8 cellular contexts compared by ENCODE assay signal in genomic region chr3:37859908-37860199, GRCh38. TPM values are rescaled to one million over a fixed set of nuclear protein-coding genes. Genes with fewer than 3 reads are reported as not detected.
DNase-seq lines count a peak whose midpoint lies in the region; ATAC-seq and TF ChIP-seq lines count a peak whose summit lies in the region.

No MANE protein-coding gene starts in this region.

- TF ChIP-seq CTCF in Panc1 (IDR thresholded peaks at IDR 0.05) (no peak), esophagus squamous epithelium (IDR thresholded peaks at IDR 0.05) (no peak), psoas muscle (IDR thresholded peaks at IDR 0.05) (no peak)

- H3K9me3 Mint-ChIP-seq in CD8-positive, alpha-beta memory T cell: no peaks in the 10 kb centered on the region

- in situ Hi-C loops in Panc1 (cut with HindIII; ENCODE audit: low pct_unique_long_range_greater_than_20kb, low sequenced_read_pairs): no loop called here

- H3K27ac Mint-ChIP-seq in CD8-positive, alpha-beta memory T cell: no peak overlapping the region

- WGBS in esophagus squamous epithelium, 2 donors: 36 to 80% methylated on average over 3 to 5 of the region's 6 CpGs
- 86 to 92% (median 88%) methylated on average over 6 of the region's 6 CpGs for WGBS in psoas muscle, 3 donors

- no peak for DNase-seq in CD8-positive, alpha-beta memory T cell
- no peak for DNase-seq in Panc1 (ENCODE audit: low read depth, low spot score)
- DNase-seq in esophagus squamous epithelium (lab: John Stamatoyannopoulos, UW): no peak
- DNase-seq in psoas muscle: no peak
- DNase-seq in NOMO-1 (lab: John Stamatoyannopoulos, UW; ENCODE audit: unreplicated experiment in 2 of 2): no peak
- DNase-seq in HuH-7 (ENCODE audit: low spot score): no peak
- no peak for DNase-seq in NCI-H1694 treated with DMSO at 0.1 percent for 48 hours (lab: John Stamatoyannopoulos, UW)

- peaks cover 11% of the 10 kb centered on the region for H3K4me1 ChIP-seq in CD8-positive, alpha-beta memory T cell (ENCODE audit: insufficient read depth, low read length)
- H3K4me1 ChIP-seq in Panc1 (ENCODE audit: control insufficient read depth, insufficient read depth, low read length): peaks cover 20% of the 10 kb centered on the region
- peaks cover 24 to 88% (median 40%) of the 10 kb centered on the region in 3 donors for H3K4me1 ChIP-seq in esophagus squamous epithelium
- H3K4me1 ChIP-seq in psoas muscle: peaks cover 10% of the 10 kb centered on the region

- H3K4me3 Mint-ChIP-seq in CD8-positive, alpha-beta memory T cell: peak overlapping the region in 5 of 7 donors; percentile 73 to 82 (median 78)

- no peaks in the 10 kb centered on the region for H3K9me3 ChIP-seq in CD8-positive, alpha-beta memory T cell (ENCODE audit: low read length)
- no peaks in the 10 kb centered on the region for H3K9me3 ChIP-seq in Panc1 (ENCODE audit: control insufficient read depth, insufficient read depth, low read depth, low read length)
- H3K9me3 ChIP-seq in esophagus squamous epithelium: no peaks in the 10 kb centered on the region
- H3K9me3 ChIP-seq in psoas muscle: no peaks in the 10 kb centered on the region

- no peak overlapping the region for H3K27ac ChIP-seq in CD8-positive, alpha-beta memory T cell (ENCODE audit: low read depth, low read length)
- H3K27ac ChIP-seq in Panc1 (ENCODE audit: low read length): peak overlapping the region; percentile 63; the same call in 1 of the 2 replicates
- peak overlapping the region; percentile 85 to 93 (median 91) for H3K27ac ChIP-seq in esophagus squamous epithelium
- H3K27ac ChIP-seq in psoas muscle: peak overlapping the region; percentile 72

- no TSS peak for BruUV-seq in Panc1 (replicated peaks; lab: Mats Ljungman, UMichigan)

- POLR2A ChIA-PET in CD8-positive, alpha-beta memory T cell (lab: Charles Lee): no interaction called here
- POLR2A ChIA-PET in Panc1 (lab: Charles Lee): no interaction called here

- no peak for ATAC-seq in Panc1
- no peak for ATAC-seq in psoas muscle
- no peak for ATAC-seq in GM18870 (IDR thresholded peaks at IDR 0.05; ENCODE audit: unreplicated experiment)

- H3K36me3 Mint-ChIP-seq in CD8-positive, alpha-beta memory T cell: no peaks in the 10 kb centered on the region

- CTCF ChIA-PET in CD8-positive, alpha-beta memory T cell (lab: Charles Lee): no interaction called here
- CTCF ChIA-PET in Panc1 (lab: Charles Lee): interaction anchor here (0.6 kb wide), 1 partner anchor 153 kb away, joined by 8 read pairs; no protein-coding TSS in a partner anchor

- H3K4me3 ChIP-seq in CD8-positive, alpha-beta memory T cell (ENCODE audit: low read length): peak overlapping the region; percentile 42
- H3K4me3 ChIP-seq in Panc1 (ENCODE audit: low read depth in 2 of 2, low read length in 2 of 2): no peak overlapping the region
- peak overlapping the region in 1 of 4 donors; percentile 89 for H3K4me3 ChIP-seq in esophagus squamous epithelium
- H3K4me3 ChIP-seq in psoas muscle: no peak overlapping the region

- TF ChIP-seq POLR2A in esophagus squamous epithelium (IDR thresholded peaks at IDR 0.05): no peak

- H3K36me3 ChIP-seq in CD8-positive, alpha-beta memory T cell (ENCODE audit: insufficient read depth, low read length): no peaks in the 10 kb centered on the region
- H3K36me3 ChIP-seq in Panc1 (ENCODE audit: control insufficient read depth, insufficient read depth, low read length): no peaks in the 10 kb centered on the region
- H3K36me3 ChIP-seq in esophagus squamous epithelium: no peaks in the 10 kb centered on the region
- no peaks in the 10 kb centered on the region for H3K36me3 ChIP-seq in psoas muscle (ENCODE audit: insufficient read depth in 1 of 2, low read depth in 1 of 2)

- H3K27me3 Mint-ChIP-seq in CD8-positive, alpha-beta memory T cell: peaks cover 19 to 24% of the 10 kb centered on the region in 2 donors

- H3K4me1 Mint-ChIP-seq in CD8-positive, alpha-beta memory T cell: peaks cover 10 to 25% (median 17%) of the 10 kb centered on the region in 3 donors

- H3K27me3 ChIP-seq in CD8-positive, alpha-beta memory T cell (ENCODE audit: insufficient read depth, low read length, poor library complexity, severe bottlenecking): peaks cover 6% of the 10 kb centered on the region
- H3K27me3 ChIP-seq in Panc1 (ENCODE audit: control insufficient read depth, insufficient read depth, low read length) (no peaks in the 10 kb centered on the region), esophagus squamous epithelium (no peaks in the 10 kb centered on the region), psoas muscle (ENCODE audit: insufficient read depth in 3 of 3, low read length in 2 of 3) (peaks cover 0 to 7% (median 1%) of the 10 kb centered on the region in 3 donors)

- intact Hi-C loops in Panc1 (cut with micrococcal nuclease; ENCODE audit: unreplicated experiment) (no loop called here), esophagus squamous epithelium (cut with DNase I) (no loop called here), psoas muscle (cut with DNase I) (loop anchor here in 1 of 2 donors (10.0 kb wide), 1 partner anchor 145 kb away; no protein-coding TSS in a partner anchor)

RNA-seq across cellular contexts. Expression of gene CTDSPL, which starts 1.8 kb away (rescaled TPM):
- under 1 TPM; 0.74 to 0.84 TPM for total RNA-seq in CD8-positive, alpha-beta memory T cell
- not detected for polyA plus RNA-seq in CD8-positive, alpha-beta memory T cell
- total RNA-seq in Panc1 (2021; ENCODE audit: unreplicated experiment): 16.6 TPM
- polyA plus RNA-seq in Panc1 (2012; ENCODE audit: insufficient read length): 14.4 TPM
- 10 to 100 TPM; 20.7 to 55.1 (median 30.8) TPM for total RNA-seq in esophagus squamous epithelium
- total RNA-seq in psoas muscle: 10 to 100 TPM in 2 of 4 donors, 1 to 10 TPM in 2; 6.8 to 24.6 (median 9.9) TPM
- 1 to 10 TPM; 2.7 to 4.4 (median 4.3) TPM for polyA plus RNA-seq in psoas muscle
